ENCODE assay signal across 8 cellular contexts in the genomic region with DNA sequence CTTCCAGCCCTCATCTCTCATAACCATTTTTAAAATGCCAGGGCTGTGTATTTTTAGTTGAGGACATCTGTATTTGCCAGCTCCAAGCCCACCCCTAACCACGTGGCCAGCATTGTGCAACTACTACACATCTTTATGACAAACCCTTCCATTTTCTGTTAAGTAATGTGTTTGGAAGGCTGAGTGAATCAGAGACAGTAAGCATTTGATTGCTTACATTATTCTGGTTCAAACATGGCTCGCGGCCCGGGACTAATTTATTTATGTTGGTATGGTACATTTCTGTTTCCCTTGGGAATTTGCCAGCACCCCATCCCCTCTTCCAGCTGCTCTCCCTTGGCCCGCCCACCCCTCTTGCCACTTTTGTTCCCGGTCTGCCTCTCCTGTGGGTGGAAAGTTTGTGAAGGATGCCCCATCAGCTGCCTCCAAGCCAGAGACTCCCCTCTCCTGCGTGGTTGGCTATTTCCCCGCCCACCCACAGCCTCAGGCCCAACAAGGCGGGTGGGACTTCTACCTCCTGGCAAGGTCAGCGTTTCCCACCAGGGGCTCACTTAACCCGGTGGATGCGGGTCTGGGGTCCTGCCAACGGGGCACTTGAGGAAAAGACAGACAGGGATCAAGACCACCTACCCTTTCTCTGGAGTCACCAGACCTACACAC.
DNase-seq lines count a peak whose midpoint lies in the region; ATAC-seq, FAIRE-seq and TF ChIP-seq lines count a peak whose summit lies in the region.

No MANE protein-coding gene starts in this region.

- H2AFZ ChIP-seq in GM23248: no peak overlapping the region
- H2AFZ ChIP-seq in smooth muscle cell (ENCODE audit: low read depth): peak overlapping the region; percentile 28
- H2AFZ ChIP-seq in Karpas-422 (ENCODE audit: low read length): no peak overlapping the region

- H3F3A ChIP-seq in GM23248 (ENCODE audit: insufficient read depth): peaks cover 10% of the 10 kb centered on the region
- H3F3A ChIP-seq in smooth muscle cell (ENCODE audit: low read depth): no peaks in the 10 kb centered on the region

- H3K27ac ChIP-seq in GM23248 (no peak overlapping the region), RWPE2 (ENCODE audit: poor library complexity, severe bottlenecking) (no peak overlapping the region), smooth muscle cell (ENCODE audit: low read depth) (peak overlapping the region; percentile 42), Karpas-422 (ENCODE audit: low read length) (no peak overlapping the region)

- DNase-seq in GM23248 (peak; percentile 91), RWPE2 (ENCODE audit: low spot score) (no peak), fibroblast of villous mesenchyme (ENCODE audit: low read depth) (peak; percentile 98), smooth muscle cell (lab: John Stamatoyannopoulos, UW; ENCODE audit: unreplicated experiment) (peak; percentile 39), GM19239 (ENCODE audit: insufficient read length, low spot score) (no peak), Karpas-422 (no peak)

- ATAC-seq in RWPE2 (ENCODE audit: low read depth) (peak; percentile 85), HG02884 (IDR thresholded peaks at IDR 0.05; ENCODE audit: unreplicated experiment) (no peak), HG02642 (IDR thresholded peaks at IDR 0.05; ENCODE audit: poor library complexity, unreplicated experiment) (no peak)

- H3K9me3 ChIP-seq in GM23248 (ENCODE audit: low read depth) (no peaks in the 10 kb centered on the region), RWPE2 (ENCODE audit: severe bottlenecking) (no peaks in the 10 kb centered on the region), smooth muscle cell (replicated peaks; ENCODE audit: low read depth) (no peaks in the 10 kb centered on the region), Karpas-422 (ENCODE audit: low read length) (no peaks in the 10 kb centered on the region)

- H3K27me3 ChIP-seq in GM23248 (replicated peaks; ENCODE audit: insufficient read depth) (peaks cover 9% of the 10 kb centered on the region; the same call in 1 of the 2 replicates), RWPE2 (ENCODE audit: insufficient read depth, poor library complexity, severe bottlenecking) (no peaks in the 10 kb centered on the region), smooth muscle cell (ENCODE audit: low read depth) (no peaks in the 10 kb centered on the region), Karpas-422 (ENCODE audit: low read length) (no peaks in the 10 kb centered on the region)

- WGBS in GM23248 (ENCODE audit: low coverage in 1 of 2, low lambda C conversion rate in 2 of 2, missing lambda C conversion rate in 2 of 2), 2 experiments: 1 to 2% methylated on average over 13 of the region's 13 CpGs
- 62% methylated on average over 13 of the region's 13 CpGs for WGBS in smooth muscle cell (ENCODE audit: low lambda C conversion rate)

- H3K9ac ChIP-seq in GM23248: no peak overlapping the region
- H3K9ac ChIP-seq in smooth muscle cell (ENCODE audit: low read depth): no peak overlapping the region
- H3K9ac ChIP-seq in Karpas-422 (ENCODE audit: low read length): no peak overlapping the region

- H4K20me1 ChIP-seq in GM23248 (ENCODE audit: insufficient read depth) (no peaks in the 10 kb centered on the region), smooth muscle cell (ENCODE audit: low read depth) (no peaks in the 10 kb centered on the region), Karpas-422 (ENCODE audit: insufficient read depth, low read depth, low read length) (no peaks in the 10 kb centered on the region)

- no peak for TF ChIP-seq CTCF in RWPE2 (IDR thresholded peaks at IDR 0.05; ENCODE audit: poor library complexity, severe bottlenecking)
- TF ChIP-seq CTCF in fibroblast of villous mesenchyme (IDR thresholded peaks at IDR 0.05; ENCODE audit: insufficient read depth, low read depth, low read length): no peak
- no peak for TF ChIP-seq CTCF in smooth muscle cell (IDR thresholded peaks at IDR 0.05; ENCODE audit: borderline replicate concordance, insufficient read depth, poor library complexity, severe bottlenecking)

- no peak for FAIRE-seq in GM19239 (lab: Jason Lieb, UNC)

- in situ Hi-C loops in GM23248 (cut with MboI): no loop called here

- H3K4me3 ChIP-seq in GM23248 (no peak overlapping the region), RWPE2 (ENCODE audit: severe bottlenecking) (no peak overlapping the region), fibroblast of villous mesenchyme (ENCODE audit: low read depth, low read length) (no peak overlapping the region), smooth muscle cell (no peak overlapping the region), Karpas-422 (ENCODE audit: low read length) (no peak overlapping the region)

- H3K4me1 ChIP-seq in GM23248 (ENCODE audit: insufficient read depth): peaks cover 41% of the 10 kb centered on the region
- H3K4me1 ChIP-seq in RWPE2 (ENCODE audit: insufficient read depth, poor library complexity, severe bottlenecking): peaks cover 6% of the 10 kb centered on the region
- peaks cover 11% of the 10 kb centered on the region for H3K4me1 ChIP-seq in smooth muscle cell (ENCODE audit: low read depth)
- peaks cover 8% of the 10 kb centered on the region for H3K4me1 ChIP-seq in Karpas-422 (ENCODE audit: low read length)

- H3K4me2 ChIP-seq in GM23248 (ENCODE audit: unreplicated experiment) (peak overlapping the region; percentile 38), smooth muscle cell (peak overlapping the region; percentile 63), Karpas-422 (ENCODE audit: low read depth, low read length, poor library complexity, severe bottlenecking) (no peak overlapping the region)

- no peaks in the 10 kb centered on the region for H3K79me2 ChIP-seq in GM23248 (ENCODE audit: insufficient read depth)
- no peaks in the 10 kb centered on the region for H3K79me2 ChIP-seq in smooth muscle cell (ENCODE audit: low read depth)
- no peaks in the 10 kb centered on the region for H3K79me2 ChIP-seq in Karpas-422 (ENCODE audit: low read length)

- H3K36me3 ChIP-seq in GM23248 (ENCODE audit: low read depth) (no peaks in the 10 kb centered on the region), RWPE2 (ENCODE audit: low read depth) (no peaks in the 10 kb centered on the region), smooth muscle cell (ENCODE audit: low read depth) (no peaks in the 10 kb centered on the region), Karpas-422 (ENCODE audit: insufficient read depth, low read length) (no peaks in the 10 kb centered on the region)

- H3K9me2 ChIP-seq in GM23248 (ENCODE audit: insufficient read depth) (no peaks in the 10 kb centered on the region), Karpas-422 (replicated peaks; ENCODE audit: insufficient read depth, low read length) (no peaks in the 10 kb centered on the region)

Comparison
In these comparisons a context has a peak if more than half of its experiments do, and no peak if none do; other contexts are left out.
1. DNase-seq: peak in GM23248 (single experiment), fibroblast of villous mesenchyme (single experiment) and smooth muscle cell (single experiment); none in RWPE2 (single experiment), GM19239 (single experiment) and Karpas-422 (single experiment).